In genomic region chr13:113915786-113916329, GRCh38 we compare ENCODE assay signal across 24 cellular contexts. TPM values are rescaled to one million over a fixed set of nuclear protein-coding genes. Genes with fewer than 3 reads are reported as not detected.
DNase-seq lines count a peak whose midpoint lies in the region; ATAC-seq and TF ChIP-seq lines count a peak whose summit lies in the region.
"Had no signal": no experiment of that assay in that cellular context is flagged by ENCODE, and none has a peak within 500 bp of the region (broad histone marks: within the 10 kb centered on the region; RNA-seq: fewer than 3 reads in every experiment).

No MANE protein-coding gene starts in this region.

- H2BK5ac ChIP-seq in IMR-90 (ENCODE audit: low read depth, low read length, poor library complexity, severe bottlenecking), result no peak overlapping the region

- H3K23ac ChIP-seq in IMR-90 (ENCODE audit: low read depth, low read length), result no peak overlapping the region

- POLR2A ChIA-PET in IMR-90 (lab: Charles Lee; ENCODE audit: unreplicated experiment) (no interaction called here), T-cell (lab: Charles Lee) (no interaction called here)

- H4K20me1 ChIP-seq in GM23248 (ENCODE audit: insufficient read depth), result no peaks in the 10 kb centered on the region
- H4K20me1 ChIP-seq in IMR-90 (ENCODE audit: insufficient read depth, low read length), result no peaks in the 10 kb centered on the region

- intact Hi-C loops in IMR-90 (cut with micrococcal nuclease), result no loop called here
- intact Hi-C loops in thyroid gland (cut with DNase I), result no loop called here

- H4K91ac ChIP-seq in IMR-90 (ENCODE audit: insufficient read depth, low read depth, low read length), result peak overlapping the region; percentile 21; the same call in 1 of the 2 replicates

- H3K4me3 ChIP-seq in GM23248, result no peak overlapping the region
- no peak overlapping the region for H3K4me3 ChIP-seq in IMR-90 (ENCODE audit: insufficient read depth, low read depth, low read length)
- no peak overlapping the region for H3K4me3 ChIP-seq in coronary artery
- no peak overlapping the region for H3K4me3 ChIP-seq in thyroid gland (replicated peaks in 1 of 3)
- H3K4me3 ChIP-seq: adrenal gland, spleen, transverse colon had no signal

- no peak overlapping the region for H3K56ac ChIP-seq in IMR-90 (ENCODE audit: extremely low read depth, insufficient read depth, low read length)

- H3K9ac ChIP-seq in GM23248, result no peak overlapping the region
- H3K9ac ChIP-seq in IMR-90 (ENCODE audit: low read depth, low read length), result no peak overlapping the region

- H3K27me3 Mint-ChIP-seq in T-cell, result peaks cover 39 to 62% of the 10 kb centered on the region in 2 donors

- peaks cover 43% of the 10 kb centered on the region for H3F3A ChIP-seq in GM23248 (ENCODE audit: insufficient read depth)

- peaks cover 19% of the 10 kb centered on the region for H3K9me1 ChIP-seq in IMR-90 (ENCODE audit: insufficient read depth, low read length)

- CTCF ChIA-PET in IMR-90 (lab: Yijun Ruan, JAX) (no interaction called here), T-cell (lab: Charles Lee) (no interaction called here)

- no peaks in the 10 kb centered on the region for H3K9me3 ChIP-seq in GM23248 (ENCODE audit: low read depth)
- H3K9me3 ChIP-seq in IMR-90 (ENCODE audit: control insufficient read depth, insufficient read depth, low read length), result peaks cover 6% of the 10 kb centered on the region
- no peaks in the 10 kb centered on the region for H3K9me3 ChIP-seq in thyroid gland
- H3K9me3 ChIP-seq: adrenal gland, transverse colon had no signal

- peak overlapping the region; percentile 59 for H3K14ac ChIP-seq in IMR-90 (replicated peaks; ENCODE audit: low read depth, low read length)

- H3K4me1 Mint-ChIP-seq in T-cell, result no peaks in the 10 kb centered on the region
- H3K4me1 Mint-ChIP-seq: neural crest cell had no signal

- no peaks in the 10 kb centered on the region for H3K27me3 ChIP-seq in GM23248 (replicated peaks; ENCODE audit: insufficient read depth)
- no peaks in the 10 kb centered on the region for H3K27me3 ChIP-seq in IMR-90 (ENCODE audit: control insufficient read depth, insufficient read depth, low read length)
- no peaks in the 10 kb centered on the region for H3K27me3 ChIP-seq in thyroid gland

- peak overlapping the region in 1 of 2 experiments; percentile 38; a peak in 1 of 4 replicates for H4K8ac ChIP-seq in IMR-90 (ENCODE audit: low read depth in 2 of 2, low read length in 2 of 2)

- peak overlapping the region; percentile 89 for H2AK5ac ChIP-seq in IMR-90 (ENCODE audit: low read depth, low read length)

- TF ChIP-seq RAD21 in IMR-90 (IDR thresholded peaks at IDR 0.05; ENCODE audit: low read length), result no peak

- H3K4me2 ChIP-seq in GM23248 (ENCODE audit: unreplicated experiment) (no peak overlapping the region), IMR-90 (ENCODE audit: low read depth, low read length) (no peak overlapping the region)

- DNase-seq in GM23248 (no peak), IMR-90 (no peak), coronary artery (ENCODE audit: low spot score) (peak; percentile 40), omental fat pad (ENCODE audit: low spot score) (no peak), T-cell (no peak), thyroid gland (no peak)
- DNase-seq: activated CD4-positive, alpha-beta T cell treated with anti-CD3 and anti-CD28 coated beads for 4 hours; activated naive CD4-positive, alpha-beta T cell; activated T-cell treated with anti-CD3 and anti-CD28 coated beads for 4 hours; CD4-positive, alpha-beta T cell; Kasumi-1; NCI-H1105; NCI-H2029 treated with DMSO at 0.1 percent for 48 hours; NCI-H345; spleen; stimulated activated CD4-positive, alpha-beta T cell treated with anti-CD3 and anti-CD28 coated beads, Interleukin-4, amount 100 ng/mL, for 24 hours; T-helper 1 cell; transverse colon had no signal

- H3K79me2 ChIP-seq in GM23248 (ENCODE audit: insufficient read depth), result no peaks in the 10 kb centered on the region

- H3K36me3 Mint-ChIP-seq in T-cell, result peaks cover 6% of the 10 kb centered on the region

- H3K18ac ChIP-seq in IMR-90 (ENCODE audit: low read depth, low read length), result 0 out of 2 replicates have a peak overlapping the region, but pooled peaks have one; percentile 9

- in situ Hi-C loops in GM23248 (cut with MboI), result no loop called here
- in situ Hi-C loops in IMR-90 (cut with MboI; ENCODE audit: low sequenced_read_pairs), result no loop called here

- H2BK20ac ChIP-seq in IMR-90 (ENCODE audit: low read depth, low read length), result peak overlapping the region; percentile 55; the same call in 1 of the 2 replicates

- no peak for TF ChIP-seq POLR2A in IMR-90 (IDR thresholded peaks at IDR 0.05; ENCODE audit: low read depth, low read length)
- no peak for TF ChIP-seq POLR2A in thyroid gland (IDR thresholded peaks at IDR 0.05)

- H2AK9ac ChIP-seq in IMR-90 (replicated peaks; ENCODE audit: low read depth, low read length, poor library complexity), result peak overlapping the region; percentile 48

- no TSS peak for BruUV-seq in IMR-90 (replicated peaks; lab: Mats Ljungman, UMichigan)

- H3K36me3 ChIP-seq in GM23248 (ENCODE audit: low read depth), result no peaks in the 10 kb centered on the region
- no peaks in the 10 kb centered on the region; the same call in 1 of the 2 replicates for H3K36me3 ChIP-seq in IMR-90 (ENCODE audit: control insufficient read depth, insufficient read depth, low read length)
- H3K36me3 ChIP-seq in thyroid gland, result no peaks in the 10 kb centered on the region
- H3K36me3 ChIP-seq: adrenal gland, spleen, transverse colon had no signal

- H3K4me3 Mint-ChIP-seq in T-cell, result no peak overlapping the region
- H3K4me3 Mint-ChIP-seq: CD4-positive, alpha-beta T cell; neural crest cell; stimulated activated naive CD8-positive, alpha-beta T cell treated with anti-CD3 and anti-CD28 coated beads, Interleukin-15, Interleukin-2, amounts not matched to agents 100 ng/mL and 50 ng/mL, for 24 hours had no signal

- peak overlapping the region; percentile 1; the same call in 1 of the 3 replicates for H2BK15ac ChIP-seq in IMR-90 (ENCODE audit: low read depth, low read length)

- no peaks in the 10 kb centered on the region for H3K9me2 ChIP-seq in GM23248 (ENCODE audit: insufficient read depth)

- H3K27ac Mint-ChIP-seq in T-cell, result no peak overlapping the region
- H3K27ac Mint-ChIP-seq: CD4-positive, alpha-beta T cell; stimulated activated naive CD8-positive, alpha-beta T cell treated with anti-CD3 and anti-CD28 coated beads, Interleukin-15, Interleukin-2, amounts not matched to agents 100 ng/mL and 50 ng/mL, for 24 hours had no signal

- dilution Hi-C loops in IMR-90 (cut with HindIII; ENCODE audit: low sequenced_read_pairs, unreplicated experiment), result no loop called here

- H3K27ac ChIP-seq in GM23248, result peak overlapping the region; percentile 53
- no peak overlapping the region for H3K27ac ChIP-seq in IMR-90 (ENCODE audit: insufficient read depth, low read length)
- no peak overlapping the region for H3K27ac ChIP-seq in coronary artery
- H3K27ac ChIP-seq in thyroid gland, result no peak overlapping the region
- H3K27ac ChIP-seq: adrenal gland, spleen, transverse colon had no signal

- no peak overlapping the region for H2AFZ ChIP-seq in GM23248
- H2AFZ ChIP-seq in IMR-90 (replicated peaks; ENCODE audit: low read length, poor library complexity), result peak overlapping the region; percentile 26

- no peak overlapping the region for H4K5ac ChIP-seq in IMR-90 (ENCODE audit: low read depth, low read length)

- WGBS in GM23248 (ENCODE audit: low coverage in 1 of 2, low lambda C conversion rate in 2 of 2, missing lambda C conversion rate in 2 of 2), 2 experiments, result 74 to 75% methylated on average over 11 of the region's 11 CpGs
- 90% methylated on average over 11 of the region's 11 CpGs; no CpG with 5 or more reads in 1 of the 2 experiments for WGBS in IMR-90 (ENCODE audit: extremely low coverage in 2 of 2, insufficient read length in 1 of 2), 2 experiments
- 90 to 92% methylated on average over 10 to 11 of the region's 11 CpGs for WGBS in thyroid gland, 2 donors

- TF ChIP-seq CTCF in IMR-90 (conservative IDR thresholded peaks at IDR 0.05; ENCODE audit: low read depth, low read length), result no peak
- TF ChIP-seq CTCF in coronary artery (IDR thresholded peaks at IDR 0.05), result no peak
- TF ChIP-seq CTCF in omental fat pad (IDR thresholded peaks at IDR 0.05), result no peak
- no peak for TF ChIP-seq CTCF in thyroid gland (IDR thresholded peaks at IDR 0.05)

- peaks cover 0 to 29% of the 10 kb centered on the region in 2 experiments; a peak in 2 of 4 replicates for H3K79me1 ChIP-seq in IMR-90 (ENCODE audit: low read depth in 1 of 2, low read length in 2 of 2)

- peak overlapping the region; percentile 66 for H2BK120ac ChIP-seq in IMR-90 (ENCODE audit: low read depth, low read length)

- H3K4ac ChIP-seq in IMR-90 (ENCODE audit: low read depth, low read length), result peak overlapping the region; percentile 58; the same call in 1 of the 2 replicates

- H3K4me1 ChIP-seq in GM23248 (ENCODE audit: insufficient read depth) (0 out of 2 replicates have a peak, but pooled peaks cover 7% of the 10 kb centered on the region), IMR-90 (ENCODE audit: control insufficient read depth, insufficient read depth, low read length) (peaks cover 11% of the 10 kb centered on the region), thyroid gland (no peaks in the 10 kb centered on the region)
- H3K4me1 ChIP-seq: adrenal gland, spleen, transverse colon had no signal

- H3K9me3 Mint-ChIP-seq in T-cell, result peaks cover 0 to 9% (median 8%) of the 10 kb centered on the region in 3 donors
- H3K9me3 Mint-ChIP-seq: CD4-positive, alpha-beta T cell had no signal

- no peak for ATAC-seq in IMR-90 (ENCODE audit: low read depth)
- ATAC-seq in omental fat pad (ENCODE audit: low FRiP score), result peak; percentile 33
- ATAC-seq in T-cell (replicated peaks in 1 of 4), result no peak
- ATAC-seq in HG02870 (IDR thresholded peaks at IDR 0.05; ENCODE audit: unreplicated experiment), result no peak
- no peak for ATAC-seq in HG03196 (IDR thresholded peaks at IDR 0.05; ENCODE audit: unreplicated experiment)
- ATAC-seq: HCT116 had no signal

RNA-seq across cellular contexts. Expression of gene GAS6, which starts 52.0 kb away (rescaled TPM):
- 998 and 1,035 TPM in 2 replicates for total RNA-seq in GM23248 (2014; rRNA removed; shearing (Covaris generic))
- polyA plus RNA-seq in GM23248 (2016; fragmentation: Nextera tagmentation; extraction: Ambion mirVana) (822 and 865 TPM in 2 replicates), IMR-90 (2012; rRNA removed) (795 and 823 TPM in 2 replicates)
- total RNA-seq in IMR-90 (2012; rRNA removed) (212 and 220 TPM in 2 replicates), omental fat pad (100 to 1,000 TPM; 129 to 207 (median 164) TPM), T-cell (10 to 100 TPM in 1 of 5 donors, 1 to 10 TPM in 4; 1.1 to 10.2 (median 4.7) TPM), thyroid gland (100 to 1,000 TPM; 145 to 197 (median 173) TPM)
- polyA plus RNA-seq in IMR-90 (2012; cell fraction: cytosol; rRNA removed), result 1,010 and 1,498 TPM in 2 replicates
- polyA plus RNA-seq in IMR-90 (2012; cell fraction: nucleus; rRNA removed; ENCODE audit: low replicate concordance), result 1,145 and 2,216 TPM in 2 replicates

RNA-seq across cellular contexts. Expression of gene C13orf46, which starts 58.0 kb away (rescaled TPM):
- total RNA-seq in GM23248 (2014; rRNA removed; shearing (Covaris generic)), result 6.6 TPM in 1 of 2 replicates, not detected in the other
- 1.7 and 1.8 TPM in 2 replicates for polyA plus RNA-seq in GM23248 (2016; fragmentation: Nextera tagmentation; extraction: Ambion mirVana)
- total RNA-seq in IMR-90 (2012; rRNA removed), result under 0.01 TPM in 2 replicates
- polyA plus RNA-seq in IMR-90 (2012; rRNA removed), result 2.1 and 2.5 TPM in 2 replicates
- polyA plus RNA-seq in IMR-90 (2012; cell fraction: cytosol; rRNA removed), result 1.7 and 1.8 TPM in 2 replicates
- polyA plus RNA-seq in IMR-90 (2012; cell fraction: nucleus; rRNA removed; ENCODE audit: low replicate concordance), result 8.9 and 10.0 TPM in 2 replicates
- 1 to 10 TPM in 2 of 4 donors, under 1 TPM in 2; 0.13 to 6.9 (median 1.6) TPM for total RNA-seq in omental fat pad
- total RNA-seq in T-cell, result 10 to 100 TPM; 18.4 to 33.9 (median 25.3) TPM
- 1 to 10 TPM in 3 of 4 donors, under 1 TPM in 1; 0.67 to 9.4 (median 4.3) TPM for total RNA-seq in thyroid gland

Comparison
In these comparisons a context has a peak if more than half of its experiments do, and no peak if none do; other contexts are left out.
1. RNA of gene GAS6, which starts 52.0 kb away (total RNA-seq): 998 to 1,035 TPM in GM23248, 212 to 220 TPM in IMR-90, 145 to 197 TPM in thyroid gland and 129 to 207 TPM in omental fat pad; 1.1 to 10.2 TPM in T-cell; every median in the first group is over 10 times any median in the second.